11 cellular contexts compared by ENCODE assay signal in the genomic region with DNA sequence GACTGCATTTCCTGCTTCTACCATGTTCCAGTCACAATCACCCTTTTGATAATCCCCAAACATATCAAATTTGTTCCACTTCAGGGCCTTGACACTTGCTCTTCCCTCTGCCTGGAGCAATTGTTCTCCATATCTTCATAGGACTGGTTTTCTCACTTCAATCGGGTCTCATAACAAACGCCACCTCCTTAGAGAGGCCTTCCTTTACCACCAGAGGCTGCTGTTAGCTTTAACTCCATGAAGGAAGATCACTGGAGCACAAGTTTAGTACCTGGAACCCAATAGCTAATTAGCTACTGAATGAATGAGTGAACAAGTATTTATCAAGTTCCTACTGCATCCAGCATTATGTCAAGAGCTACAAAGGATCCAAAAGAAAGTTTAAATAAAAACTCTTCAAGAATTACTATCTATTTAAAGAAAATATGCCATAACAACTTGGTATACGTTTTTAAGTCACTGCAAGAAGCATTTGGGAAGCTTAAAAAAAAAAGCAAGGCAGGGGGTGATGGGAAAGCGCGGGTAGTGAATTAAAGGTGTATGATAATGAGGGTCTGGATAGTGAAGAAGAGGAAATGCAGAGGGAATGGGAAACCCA. TPM values are rescaled to one million over a fixed set of nuclear protein-coding genes. Genes with fewer than 3 reads are reported as not detected.
DNase-seq lines count a peak whose midpoint lies in the region; ATAC-seq and TF ChIP-seq lines count a peak whose summit lies in the region.
"Had no signal": no experiment of that assay in that cellular context is flagged by ENCODE, and none has a peak within 500 bp of the region (broad histone marks: within the 10 kb centered on the region; RNA-seq: fewer than 3 reads in every experiment).

No MANE protein-coding gene starts in this region.

- H3K4me1 Mint-ChIP-seq in neural crest cell = peaks cover 5% of the 10 kb centered on the region
- H3K4me1 Mint-ChIP-seq: brain; naive thymus-derived CD8-positive, alpha-beta T cell had no signal

- H3K27me3 Mint-ChIP-seq in neural crest cell (ENCODE audit: low read depth) = no peaks in the 10 kb centered on the region
- H3K27me3 Mint-ChIP-seq: naive thymus-derived CD8-positive, alpha-beta T cell; stimulated activated naive CD8-positive, alpha-beta T cell treated with anti-CD3 and anti-CD28 coated beads, Interleukin-15, Interleukin-2, amounts not matched to agents 100 ng/mL and 50 ng/mL, for 24 hours had no signal

- H3K27ac Mint-ChIP-seq in neural crest cell (ENCODE audit: unreplicated experiment) = peak overlapping the region; percentile 44
- H3K27ac Mint-ChIP-seq: naive thymus-derived CD8-positive, alpha-beta T cell; stimulated activated naive CD8-positive, alpha-beta T cell treated with anti-CD3 and anti-CD28 coated beads, Interleukin-15, Interleukin-2, amounts not matched to agents 100 ng/mL and 50 ng/mL, for 24 hours had no signal

- no peaks in the 10 kb centered on the region for H3K36me3 Mint-ChIP-seq in neural crest cell (ENCODE audit: low read depth)

- no peak for ATAC-seq in GM18873 (IDR thresholded peaks at IDR 0.05; ENCODE audit: low FRiP score, unreplicated experiment)
- no peak for ATAC-seq in HG03521 (IDR thresholded peaks at IDR 0.05; ENCODE audit: unreplicated experiment)

- H3K4me3 Mint-ChIP-seq in neural crest cell = no peak overlapping the region
- H3K4me3 Mint-ChIP-seq: brain; naive thymus-derived CD8-positive, alpha-beta T cell; stimulated activated naive CD8-positive, alpha-beta T cell treated with anti-CD3 and anti-CD28 coated beads, Interleukin-15, Interleukin-2, amounts not matched to agents 100 ng/mL and 50 ng/mL, for 24 hours had no signal

- H3K4me3 ChIP-seq in GM12865 (ENCODE audit: low read depth, low read length) = no peak overlapping the region

- DNase-seq in GM12865 (ENCODE audit: low read depth) = peak; percentile 6
- peak; percentile 36 for DNase-seq in NCI-H460 (ENCODE audit: extremely low read depth, low read depth)
- peak; percentile 19 to 39 for DNase-seq in erythroblast (lab: John Stamatoyannopoulos, UW)
- no peak for DNase-seq in neural crest cell (ENCODE audit: low read depth, low spot score)
- DNase-seq in NCI-H128 (lab: John Stamatoyannopoulos, UW; ENCODE audit: unreplicated experiment) = no peak
- DNase-seq in NCI-H1436 (lab: John Stamatoyannopoulos, UW) = no peak

- no peaks in the 10 kb centered on the region for H3K9me3 Mint-ChIP-seq in neural crest cell
- H3K9me3 Mint-ChIP-seq: naive thymus-derived CD8-positive, alpha-beta T cell; stimulated activated naive CD8-positive, alpha-beta T cell treated with anti-CD3 and anti-CD28 coated beads, Interleukin-15, Interleukin-2, amounts not matched to agents 100 ng/mL and 50 ng/mL, for 24 hours had no signal

- no peak for TF ChIP-seq POLR2A in erythroblast (IDR thresholded peaks at IDR 0.05; ENCODE audit: low read length)

- TF ChIP-seq CTCF in GM12865 (IDR thresholded peaks at IDR 0.05; ENCODE audit: insufficient read depth, low read depth, low read length, missing control alignments) = peak; percentile 9
- no peak for TF ChIP-seq CTCF in neural crest cell (conservative IDR thresholded peaks at IDR 0.05)

RNA-seq across cellular contexts. Expression of a gene that starts 58.8 kb away (rescaled TPM):
- 29.5 and 41.5 TPM in 2 replicates for total RNA-seq in NCI-H460 (2014; rRNA removed; shearing (Covaris generic))
- polyA plus RNA-seq in NCI-H460 (2014; cell fraction: nucleus; rRNA removed) = 25.3 and 30.9 TPM in 2 replicates
- total RNA-seq in neural crest cell = 65.9 and 76.2 TPM in 2 replicates

Comparison
In these comparisons a context has a peak if more than half of its experiments do, and no peak if none do; other contexts are left out.
1. DNase-seq: peak in GM12865 (single experiment), NCI-H460 (single experiment) and erythroblast (2 of 2); none in neural crest cell (single experiment), NCI-H128 (single experiment) and NCI-H1436 (single experiment).